Comparison of ENCODE assay signal across 25 cellular contexts in the genomic region with DNA sequence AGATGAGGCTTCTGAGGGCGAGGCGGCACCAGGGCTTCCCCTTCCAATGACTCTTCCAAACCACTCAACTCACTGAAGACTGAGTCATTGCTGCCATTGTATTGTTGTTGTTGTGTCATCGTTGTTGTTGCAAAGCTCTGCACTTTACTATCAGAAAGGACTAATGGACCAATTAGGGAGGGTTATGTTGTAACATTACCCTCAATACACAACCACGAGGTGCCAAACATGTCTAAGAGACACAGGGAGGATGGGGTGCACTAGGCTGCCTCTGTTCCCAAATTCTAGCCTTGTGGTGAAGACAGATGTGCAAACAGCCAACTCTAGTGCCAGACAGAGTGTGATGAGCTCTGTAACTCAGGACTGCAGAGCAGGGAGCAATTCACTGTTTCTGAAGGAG.
DNase-seq lines count a peak whose midpoint lies in the region; ATAC-seq, FAIRE-seq and TF ChIP-seq lines count a peak whose summit lies in the region.
"Had no signal": no experiment of that assay in that cellular context is flagged by ENCODE, and none has a peak within 500 bp of the region (broad histone marks: within the 10 kb centered on the region; RNA-seq: fewer than 3 reads in every experiment).

No MANE protein-coding gene starts in this region.

- no peaks in the 10 kb centered on the region for H3K36me3 Mint-ChIP-seq in neural progenitor cell
- no peaks in the 10 kb centered on the region for H3K36me3 Mint-ChIP-seq in nephron progenitor cell (ENCODE audit: low read depth)
- H3K36me3 Mint-ChIP-seq: CD14-positive monocyte; CD8-positive, alpha-beta memory T cell had no signal

- H2AFZ ChIP-seq in neural progenitor cell (replicated peaks): peak overlapping the region; percentile 34
- H2AFZ ChIP-seq in HepG2 (ENCODE audit: low read length): no peak overlapping the region

- H3K4me2 ChIP-seq in A549: no peak overlapping the region
- no peak overlapping the region for H3K4me2 ChIP-seq in neural progenitor cell
- H3K4me2 ChIP-seq in HepG2 (ENCODE audit: low read depth, low read length): no peak overlapping the region
- H3K4me2 ChIP-seq: BLaER1 treated with 17β-estradiol and CSF1 and Interleukin-3, amounts not matched to agents 10 nM and 100 nM had no signal

- H3K9me3 ChIP-seq in A549: peaks cover 33% of the 10 kb centered on the region
- H3K9me3 ChIP-seq in neural progenitor cell (ENCODE audit: low read depth): no peaks in the 10 kb centered on the region
- peaks cover 93% of the 10 kb centered on the region for H3K9me3 ChIP-seq in HepG2 (ENCODE audit: low read length)
- H3K9me3 ChIP-seq: BLaER1 treated with 17β-estradiol and CSF1 and Interleukin-3, amounts not matched to agents 10 nM and 100 nM; HAP-1 had no signal

- H3K4me1 Mint-ChIP-seq in neural progenitor cell: peaks cover 12% of the 10 kb centered on the region
- no peaks in the 10 kb centered on the region for H3K4me1 Mint-ChIP-seq in nephron progenitor cell
- H3K4me1 Mint-ChIP-seq: CD14-positive monocyte; CD8-positive, alpha-beta memory T cell had no signal

- WGBS in A549 (ENCODE audit: missing lambda C conversion rate): 3% methylated on average over 4 of the region's 4 CpGs
- WGBS in HepG2 (ENCODE audit: low lambda C conversion rate): 7% methylated on average over 3 of the region's 4 CpGs

- H3K4me3 Mint-ChIP-seq in neural progenitor cell: no peak overlapping the region
- H3K4me3 Mint-ChIP-seq in nephron progenitor cell: no peak overlapping the region
- H3K4me3 Mint-ChIP-seq: CD14-positive monocyte; CD4-positive, alpha-beta T cell; CD8-positive, alpha-beta memory T cell had no signal

- ATAC-seq in A549 (no peak), sciatic nerve (no peak), HepG2 (no peak)
- ATAC-seq: GM12878 had no signal

- H3K36me3 ChIP-seq in neural progenitor cell (no peaks in the 10 kb centered on the region), HepG2 (replicated peaks in 1 of 2; ENCODE audit: control insufficient read depth in 1 of 2, insufficient read depth in 2 of 2, low read length in 2 of 2) (no peaks in the 10 kb centered on the region)
- H3K36me3 ChIP-seq: BE2C; BLaER1 treated with 17β-estradiol and CSF1 and Interleukin-3, amounts not matched to agents 10 nM and 100 nM; HAP-1 had no signal

- H3K27me3 Mint-ChIP-seq in neural progenitor cell (ENCODE audit: insufficient read depth, low read depth): peaks cover 3% of the 10 kb centered on the region
- peaks cover 17% of the 10 kb centered on the region for H3K27me3 Mint-ChIP-seq in nephron progenitor cell (ENCODE audit: low read depth, poor library complexity)
- H3K27me3 Mint-ChIP-seq: CD4-positive, alpha-beta T cell; CD8-positive, alpha-beta memory T cell had no signal

- H3K9me3 Mint-ChIP-seq in neural progenitor cell (no peaks in the 10 kb centered on the region), nephron progenitor cell (peaks cover 3% of the 10 kb centered on the region)

- no peak for TF ChIP-seq CTCF in A549 (IDR thresholded peaks at IDR 0.05)
- TF ChIP-seq CTCF in neural progenitor cell (IDR thresholded peaks at IDR 0.05): no peak
- no peak for TF ChIP-seq CTCF in nephron progenitor cell (IDR thresholded peaks at IDR 0.05)
- no peak for TF ChIP-seq CTCF in HepG2 (CRISPR knock-in tag; IDR thresholded peaks at IDR 0.05)

- H3F3A ChIP-seq in neural progenitor cell (ENCODE audit: low read depth): no peaks in the 10 kb centered on the region

- POLR2A ChIA-PET in A549 (lab: Yijun Ruan, JAX) (no interaction called here), HepG2 (lab: Yijun Ruan, JAX) (no interaction called here)

- in situ Hi-C loops in HepG2 (cut with HindIII; ENCODE audit: extremely low pct_ligation_motif_present, low pct_unique_long_range_greater_than_20kb): no loop called here

- peak; percentile 49 for FAIRE-seq in A549 (lab: Jason Lieb, UNC)
- FAIRE-seq in urothelium cell line (lab: Jason Lieb, UNC): peak; percentile 72
- FAIRE-seq in HepG2 (lab: Jason Lieb, UNC): no peak
- FAIRE-seq: A204.1, D721Med, GM12878, H54 had no signal

- TF ChIP-seq POLR2A in A549 (IDR thresholded peaks at IDR 0.05; ENCODE audit: low read length) (no peak), HepG2 (IDR thresholded peaks at IDR 0.05; ENCODE audit: insufficient read depth in 1 of 2, low read depth in 2 of 2, low read length in 2 of 2) (no peak)

- H3K79me2 ChIP-seq in neural progenitor cell (ENCODE audit: low read depth) (no peaks in the 10 kb centered on the region), HepG2 (ENCODE audit: insufficient read depth, low read length) (no peaks in the 10 kb centered on the region)

- H3K27me3 ChIP-seq in neural progenitor cell (no peaks in the 10 kb centered on the region), HepG2 (ENCODE audit: control insufficient read depth in 1 of 2, insufficient read depth in 2 of 2, low read length in 2 of 2) (no peaks in the 10 kb centered on the region)
- H3K27me3 ChIP-seq: BE2C; BLaER1 treated with 17β-estradiol and CSF1 and Interleukin-3, amounts not matched to agents 10 nM and 100 nM had no signal

- H4K20me1 ChIP-seq in neural progenitor cell (ENCODE audit: low read depth): no peaks in the 10 kb centered on the region
- no peaks in the 10 kb centered on the region for H4K20me1 ChIP-seq in HepG2 (ENCODE audit: insufficient read depth, low read length)
- H4K20me1 ChIP-seq: BLaER1 treated with 17β-estradiol and CSF1 and Interleukin-3, amounts not matched to agents 10 nM and 100 nM had no signal

- H3K4me3 ChIP-seq in A549 (no peak overlapping the region), neural progenitor cell (no peak overlapping the region), HepG2 (replicated peaks in 1 of 3; ENCODE audit: insufficient read depth in 1 of 3, low read depth in 2 of 3, low read length in 3 of 3) (no peak overlapping the region)
- H3K4me3 ChIP-seq: BLaER1 treated with 17β-estradiol and CSF1 and Interleukin-3, amounts not matched to agents 10 nM and 100 nM; GM12878; HAP-1 had no signal

- no peak overlapping the region for H3K27ac Mint-ChIP-seq in neural progenitor cell
- H3K27ac Mint-ChIP-seq in nephron progenitor cell: no peak overlapping the region
- H3K27ac Mint-ChIP-seq: CD14-positive monocyte; CD4-positive, alpha-beta T cell; CD8-positive, alpha-beta memory T cell had no signal

- H3K9ac ChIP-seq in neural progenitor cell (no peak overlapping the region), HepG2 (ENCODE audit: insufficient read depth, low read depth, low read length) (no peak overlapping the region)
- H3K9ac ChIP-seq: BLaER1 treated with 17β-estradiol and CSF1 and Interleukin-3, amounts not matched to agents 10 nM and 100 nM had no signal

- H3K4me1 ChIP-seq in A549: no peaks in the 10 kb centered on the region
- no peaks in the 10 kb centered on the region for H3K4me1 ChIP-seq in neural progenitor cell
- H3K4me1 ChIP-seq in HepG2 (ENCODE audit: insufficient read depth, low read length): no peaks in the 10 kb centered on the region
- H3K4me1 ChIP-seq: BE2C; BLaER1 treated with 17β-estradiol and CSF1 and Interleukin-3, amounts not matched to agents 10 nM and 100 nM; HAP-1 had no signal

- no peak overlapping the region for H3K27ac ChIP-seq in A549
- no peak overlapping the region for H3K27ac ChIP-seq in neural progenitor cell
- H3K27ac ChIP-seq in HepG2 (ENCODE audit: extremely low read length, insufficient read depth, low read length): no peak overlapping the region
- H3K27ac ChIP-seq: 22Rv1; BLaER1 treated with 17β-estradiol and CSF1 and Interleukin-3, amounts not matched to agents 10 nM and 100 nM had no signal

- TF ChIP-seq EP300 in A549 (IDR thresholded peaks at IDR 0.05): no peak
- TF ChIP-seq EP300 in HepG2 (IDR thresholded peaks at IDR 0.05; ENCODE audit: low read depth in 2 of 2, low read length in 2 of 2): no peak
- TF ChIP-seq EP300 in HepG2 (CRISPR knock-in tag; IDR thresholded peaks at IDR 0.05; ENCODE audit: borderline replicate concordance): no peak

- CTCF ChIA-PET in A549 (lab: Yijun Ruan, JAX): interaction anchor here (0.7 to 1.1 kb wide), 2 partner anchors 15 to 34 kb away, joined by 3 read pairs; no protein-coding TSS in a partner anchor
- CTCF ChIA-PET in HepG2 (lab: Yijun Ruan, JAX; ENCODE audit: low intra/inter-chr PET ratio, low total read pairs): no interaction called here

- intact Hi-C loops in sciatic nerve (cut with DNase I) (no loop called here), HepG2 (cut with micrococcal nuclease; ENCODE audit: unreplicated experiment) (no loop called here)

- no peak for DNase-seq in A549 (ENCODE audit: low read depth in 1 of 2, low spot score in 1 of 2)
- peak; percentile 7 for DNase-seq in kidney tubule cell (ENCODE audit: low spot score)
- no peak for DNase-seq in neural progenitor cell (ENCODE audit: low spot score)
- DNase-seq in urothelium cell line (ENCODE audit: low spot score): no peak
- no peak for DNase-seq in sciatic nerve (ENCODE audit: low spot score)
- no peak for DNase-seq in nephron progenitor cell
- no peak for DNase-seq in HepG2 (ENCODE audit: low spot score)
- DNase-seq: ACHN; AML-193; BE2C; CD4-positive, alpha-beta T cell; CD8-positive, alpha-beta memory T cell; DMS 273 treated with DMSO at 0.1 percent for 48 hours; DMS79; EL; GDM1; GOT3 had no signal

- BruUV-seq in HepG2 (replicated peaks; lab: Mats Ljungman, UMichigan): no TSS peak

- TF ChIP-seq RAD21 in A549 (conservative IDR thresholded peaks at IDR 0.05 in 1 of 2, IDR thresholded peaks at IDR 0.05 in 1 of 2) (no peak), HepG2 (CRISPR knock-in tag; IDR thresholded peaks at IDR 0.05) (no peak)

TF ChIP-seq in A549, 52 proteins besides CTCF, POLR2A, EP300 and RAD21 (continues in another document):
- TF ChIP-seq RARB (CRISPR knock-in tag; IDR thresholded peaks at IDR 0.05) (no peak), RFX5 (IDR thresholded peaks at IDR 0.05) (no peak), RCOR1 (IDR thresholded peaks at IDR 0.05; ENCODE audit: low read depth, low read length) (no peak), SREBF2 (IDR thresholded peaks at IDR 0.05) (no peak), JUNB (IDR thresholded peaks at IDR 0.05) (no peak), HOXB5 (CRISPR knock-in tag; IDR thresholded peaks at IDR 0.05) (no peak)
- TF ChIP-seq, protein P1, sequence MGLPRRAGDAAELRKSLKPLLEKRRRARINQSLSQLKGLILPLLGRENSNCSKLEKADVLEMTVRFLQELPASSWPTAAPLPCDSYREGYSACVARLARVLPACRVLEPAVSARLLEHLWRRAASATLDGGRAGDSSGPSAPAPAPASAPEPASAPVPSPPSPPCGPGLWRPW (IDR thresholded peaks at IDR 0.05): no peak

TF ChIP-seq in HepG2, 621 proteins besides CTCF, POLR2A, EP300 and RAD21:
- no peak for TF ChIP-seq NFKB2 (CRISPR knock-in tag; IDR thresholded peaks at IDR 0.05; ENCODE audit: borderline replicate concordance)
- TF ChIP-seq HDAC2 (CRISPR knock-in tag; IDR thresholded peaks at IDR 0.05): no peak
- TF ChIP-seq FOXJ3 (CRISPR knock-in tag; IDR thresholded peaks at IDR 0.05; ENCODE audit: borderline replicate concordance): no peak
- TF ChIP-seq SAFB2 (CRISPR knock-in tag; IDR thresholded peaks at IDR 0.05; ENCODE audit: borderline replicate concordance, low read depth): no peak
- TF ChIP-seq ZNF616 (CRISPR knock-in tag; IDR thresholded peaks at IDR 0.05; ENCODE audit: low read depth): no peak
- TF ChIP-seq HNF4A (CRISPR knock-in tag; IDR thresholded peaks at IDR 0.05): no peak
